2 cellular contexts compared by ENCODE assay signal in genomic region chr5:682216-682615, GRCh38. TPM values are rescaled to one million over a fixed set of nuclear protein-coding genes. Genes with fewer than 3 reads are reported as not detected.
"Had no signal": no experiment of that assay in that cellular context is flagged by ENCODE, and none has a peak within 500 bp of the region (broad histone marks: within the 10 kb centered on the region; RNA-seq: fewer than 3 reads in every experiment).

No MANE protein-coding gene starts in this region.

RNA-seq across cellular contexts. Expression of gene TPPP, which starts 10.9 kb away (rescaled TPM):
- total RNA-seq: LHCN-M2, SJSA1 had no signal
